In the genomic region with DNA sequence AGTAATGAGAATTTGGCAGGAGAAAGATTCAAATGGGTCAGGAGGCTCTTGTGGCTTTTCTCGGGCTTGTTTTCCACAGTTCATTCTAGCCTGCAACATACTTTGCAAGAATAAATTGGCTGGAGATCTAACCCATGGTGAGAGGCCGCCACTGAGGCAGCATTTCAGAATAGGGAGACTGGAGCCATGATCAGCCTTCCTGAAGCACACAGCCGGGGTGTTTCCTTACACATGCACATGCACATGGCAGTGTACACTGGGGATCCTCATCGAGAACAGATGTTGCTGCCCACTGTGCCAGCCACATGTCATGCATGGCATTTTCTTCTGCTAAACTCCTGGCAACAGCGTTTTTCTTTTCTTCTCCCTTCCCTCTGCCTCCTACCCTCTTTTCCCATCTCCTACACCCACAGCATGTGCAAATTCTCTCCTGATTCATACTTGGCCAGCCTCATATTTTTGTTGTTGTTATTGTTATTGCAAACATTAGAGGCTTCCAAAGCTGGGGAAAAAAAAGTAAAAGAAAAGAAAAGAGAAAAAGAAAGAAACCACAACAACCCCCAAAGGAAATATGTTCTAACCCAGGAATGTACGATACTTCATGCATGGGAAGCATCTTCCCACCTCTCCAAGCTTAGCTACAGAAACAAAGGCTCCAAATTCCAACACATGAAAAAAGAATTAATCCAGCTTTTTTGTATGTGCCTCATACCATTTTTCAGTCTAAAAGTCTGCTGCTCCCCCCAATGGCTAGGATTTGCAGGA, we compare ENCODE assay signal across 17 cellular contexts.
"Had no signal": no experiment of that assay in that cellular context is flagged by ENCODE, and none has a peak within 500 bp of the region (broad histone marks: within the 10 kb centered on the region; RNA-seq: fewer than 3 reads in every experiment).

No MANE protein-coding gene starts in this region.

- H3K36me3 ChIP-seq: ascending aorta, gastroesophageal sphincter had no signal

- H3K4me3 ChIP-seq: ascending aorta, coronary artery, gastroesophageal sphincter, skin epidermis had no signal

- ATAC-seq: activated CD8-positive, alpha-beta memory T cell treated with anti-CD3 and anti-CD28 coated beads, Interleukin-2, amount 10 ng/mL, durations not matched to agents 7 days and 5 days; activated T-cell treated with anti-CD3 and anti-CD28 coated beads, Interleukin-2, amount 50 U/mL, for 4 hours; gastroesophageal sphincter; stimulated activated naive CD8-positive, alpha-beta T cell treated with anti-CD3 and anti-CD28 coated beads, Interleukin-15, amount 100 ng/mL, for 72 hours had no signal

- H3K4me1 ChIP-seq: ascending aorta, gastroesophageal sphincter had no signal

- FAIRE-seq: keratinocyte had no signal

- DNase-seq: activated CD4-positive, alpha-beta T cell treated with anti-CD3 and anti-CD28 coated beads, Interleukin-2, amount 50 U/mL, for 48 hours; activated CD4-positive, CD25-positive, alpha-beta regulatory T cell treated with anti-CD3 and anti-CD28 coated beads, Interleukin-2, amount 50 U/mL, for 72 hours; activated CD8-positive, alpha-beta memory T cell treated with anti-CD3 and anti-CD28 coated beads, Interleukin-2, amount 10 ng/mL, durations not matched to agents 7 days and 5 days; activated gamma-delta T cell treated with Interleukin-2 at 50 U/mL for 16 hours; activated naive CD8-positive, alpha-beta T cell treated with anti-CD3 and anti-CD28 coated beads, Interleukin-2, amount 10 ng/mL, durations not matched to agents 7 days and 5 days; activated T-cell treated with anti-CD3 and anti-CD28 coated beads, Interleukin-2, amount 50 U/mL, for 4 hours; caudate nucleus; effector CD4-positive, alpha-beta T cell; nephron progenitor cell; stimulated activated CD4-positive, alpha-beta T cell treated with anti-CD3 and anti-CD28 coated beads, Interleukin-4, amount 100 ng/mL, for 4 hours; stimulated activated naive CD8-positive, alpha-beta T cell treated with anti-CD3 and anti-CD28 coated beads, Interleukin-15, amount 100 ng/mL, for 72 hours; SW 1271 had no signal

- H3K27ac ChIP-seq: ascending aorta, coronary artery, gastroesophageal sphincter had no signal

- H3K27me3 ChIP-seq: ascending aorta, gastroesophageal sphincter had no signal

- H3K9me3 ChIP-seq: ascending aorta, gastroesophageal sphincter had no signal
